Comparison of ENCODE assay signal across 1 cellular context in genomic region chr18:48201952-48202898, GRCh38.
TF ChIP-seq lines count a peak whose summit lies in the region.

No MANE protein-coding gene starts in this region.

TF ChIP-seq in HepG2, 621 proteins besides CTCF, POLR2A, EP300 and RAD21 (continued from another document):
- TF ChIP-seq ZNF329 (CRISPR knock-in tag; IDR thresholded peaks at IDR 0.05; ENCODE audit: low read depth) (no peak), ZBTB39 (CRISPR knock-in tag; IDR thresholded peaks at IDR 0.05) (no peak), RXRA (CRISPR knock-in tag; IDR thresholded peaks at IDR 0.05) (no peak), ZBTB43 (CRISPR knock-in tag; conservative IDR thresholded peaks at IDR 0.05) (no peak), KIAA2018 (CRISPR knock-in tag; IDR thresholded peaks at IDR 0.05; ENCODE audit: borderline replicate concordance) (no peak)
